ENCODE assay signal across 17 cellular contexts in genomic region chr3:131356006-131356405, GRCh38. TPM values are rescaled to one million over a fixed set of nuclear protein-coding genes. Genes with fewer than 3 reads are reported as not detected.
DNase-seq lines count a peak whose midpoint lies in the region; ATAC-seq, FAIRE-seq and TF ChIP-seq lines count a peak whose summit lies in the region.
"Had no signal": no experiment of that assay in that cellular context is flagged by ENCODE, and none has a peak within 500 bp of the region (broad histone marks: within the 10 kb centered on the region; RNA-seq: fewer than 3 reads in every experiment).

No MANE protein-coding gene starts in this region.

- TF ChIP-seq CTCF in BJ (IDR thresholded peaks at IDR 0.05; ENCODE audit: insufficient read depth, low read depth, low read length) (no peak), keratinocyte (optimal IDR thresholded peaks at IDR 0.05 in 1 of 3, IDR thresholded peaks at IDR 0.05 in 1 of 3, conservative IDR thresholded peaks at IDR 0.05 in 1 of 3; ENCODE audit: extremely low read depth in 1 of 3, insufficient read depth in 2 of 3, low read length in 3 of 3) (no peak)

- dilution Hi-C loops in keratinocyte (cut with MboI; ENCODE audit: extremely low pct_ligation_motif_present, low sequenced_read_pairs) = no loop called here

- H3K9ac ChIP-seq in GM23248 (no peak overlapping the region), keratinocyte (ENCODE audit: control insufficient read depth, extremely low read depth, insufficient read depth, low read length) (no peak overlapping the region)

- H3K4me3 ChIP-seq in BJ (ENCODE audit: low read depth, low read length) (no peak overlapping the region), GM23248 (no peak overlapping the region), keratinocyte (ENCODE audit: control insufficient read depth in 2 of 3, extremely low read depth in 1 of 3, insufficient read depth in 2 of 3, low read depth in 1 of 3, low read length in 3 of 3) (no peak overlapping the region)
- H3K4me3 ChIP-seq: PC-9 had no signal

- DNase-seq in BJ (ENCODE audit: low read depth) (peak; percentile 49), GM23248 (peak; percentile 67), T1000 (lab: John Stamatoyannopoulos, UW) (peak; percentile 24), keratinocyte (ENCODE audit: low read depth, low spot score) (no peak)
- DNase-seq: CD4-positive, alpha-beta T cell; GDM1; NCI-H146; NCI-H2081; NCI-H510A; NCI-H774; PC-9 had no signal

- ATAC-seq in HG02884 (IDR thresholded peaks at IDR 0.05; ENCODE audit: unreplicated experiment) = no peak
- ATAC-seq in HG02642 (IDR thresholded peaks at IDR 0.05; ENCODE audit: poor library complexity, unreplicated experiment) = no peak
- ATAC-seq in GM21367 (IDR thresholded peaks at IDR 0.05; ENCODE audit: unreplicated experiment) = no peak
- ATAC-seq: Right ventricle myocardium inferior had no signal

- 0 out of 2 replicates have a peak, but pooled peaks cover 3% of the 10 kb centered on the region for H3F3A ChIP-seq in GM23248 (ENCODE audit: insufficient read depth)

- 55% methylated on average over 5 of the region's 5 CpGs for WGBS in GM23248 (ENCODE audit: low coverage in 1 of 2, low lambda C conversion rate in 2 of 2, missing lambda C conversion rate in 2 of 2), 2 experiments

- POLR2A ChIA-PET in BJ (lab: Charles Lee) = no interaction called here

- no peaks in the 10 kb centered on the region for H3K27me3 ChIP-seq in BJ (ENCODE audit: control insufficient read depth, insufficient read depth, low read length)
- no peaks in the 10 kb centered on the region for H3K27me3 ChIP-seq in GM23248 (replicated peaks; ENCODE audit: insufficient read depth)
- no peaks in the 10 kb centered on the region for H3K27me3 ChIP-seq in keratinocyte (ENCODE audit: control insufficient read depth, extremely low read depth, insufficient read depth, low read length)

- no peaks in the 10 kb centered on the region for H3K79me2 ChIP-seq in GM23248 (ENCODE audit: insufficient read depth)
- H3K79me2 ChIP-seq in keratinocyte (ENCODE audit: control insufficient read depth, insufficient read depth, low read length) = no peaks in the 10 kb centered on the region

- no peaks in the 10 kb centered on the region for H3K36me3 ChIP-seq in BJ (ENCODE audit: control insufficient read depth, insufficient read depth, low read length)
- no peaks in the 10 kb centered on the region for H3K36me3 ChIP-seq in GM23248 (ENCODE audit: low read depth)
- no peaks in the 10 kb centered on the region for H3K36me3 ChIP-seq in keratinocyte (ENCODE audit: control insufficient read depth in 2 of 2, extremely low read depth in 1 of 2, insufficient read depth in 2 of 2, low read length in 2 of 2)

- H2AFZ ChIP-seq in GM23248 = 0 out of 2 replicates have a peak overlapping the region, but pooled peaks have one; percentile 36
- H2AFZ ChIP-seq in keratinocyte (ENCODE audit: control insufficient read depth, low read length) = no peak overlapping the region
- H2AFZ ChIP-seq: PC-9 had no signal

- H3K4me2 ChIP-seq in GM23248 (ENCODE audit: unreplicated experiment) (no peak overlapping the region), keratinocyte (ENCODE audit: control insufficient read depth, extremely low read depth, insufficient read depth, low read depth, low read length) (no peak overlapping the region)
- H3K4me2 ChIP-seq: PC-9 had no signal

- H3K9me2 ChIP-seq in GM23248 (ENCODE audit: insufficient read depth) = no peaks in the 10 kb centered on the region

- H3K9me1 ChIP-seq in keratinocyte (ENCODE audit: control insufficient read depth, extremely low read depth, insufficient read depth, low read length) = no peaks in the 10 kb centered on the region

- no peaks in the 10 kb centered on the region for H3K9me3 ChIP-seq in GM23248 (ENCODE audit: low read depth)
- H3K9me3 ChIP-seq in keratinocyte (ENCODE audit: control insufficient read depth, low read depth, low read length) = no peaks in the 10 kb centered on the region

- CTCF ChIA-PET in BJ (lab: Yijun Ruan, JAX) = no interaction called here

- H4K20me1 ChIP-seq in GM23248 (ENCODE audit: insufficient read depth) = no peaks in the 10 kb centered on the region
- H4K20me1 ChIP-seq in keratinocyte (ENCODE audit: control insufficient read depth, extremely low read depth, insufficient read depth, low read length) = no peaks in the 10 kb centered on the region

- H3K4me1 ChIP-seq in GM23248 (ENCODE audit: insufficient read depth) (peaks cover 10% of the 10 kb centered on the region), keratinocyte (ENCODE audit: control insufficient read depth, extremely low read depth, insufficient read depth, low read length) (peaks cover 4% of the 10 kb centered on the region)

- FAIRE-seq in keratinocyte (lab: Jason Lieb, UNC) = peak; percentile 26
- FAIRE-seq: GM12892, H54 had no signal

- H3K27ac ChIP-seq in GM23248 (no peak overlapping the region), keratinocyte (ENCODE audit: control insufficient read depth, insufficient read depth, low read length) (no peak overlapping the region)
- H3K27ac ChIP-seq: PC-9 had no signal

- in situ Hi-C loops in GM23248 (cut with MboI) = no loop called here

RNA-seq across cellular contexts. Expression of gene NUDT16, which starts 25.6 kb away (rescaled TPM):
- polyA plus RNA-seq in BJ (2011; rRNA removed) (5.4 and 6.6 TPM in 2 replicates), GM23248 (2016; fragmentation: Nextera tagmentation; extraction: Ambion mirVana) (11.7 TPM in 2 replicates), keratinocyte (3.6 to 6.9 TPM (median 6.4 TPM) in 3 replicates)
- polyA minus RNA-seq in BJ (2011; rRNA and poly(A)+ RNA removed) = 4.1 and 4.3 TPM in 2 replicates
- total RNA-seq in GM23248 (2014; rRNA removed; shearing (Covaris generic)) = 10.5 and 14.4 TPM in 2 replicates
- 6.9 TPM for polyA plus RNA-seq in keratinocyte (2011; ENCODE audit: low read depth)
- polyA plus RNA-seq in keratinocyte (2011; cell fraction: cytosol; rRNA removed) = 6.2 and 6.6 TPM in 2 replicates
- 11.2 and 11.7 TPM in 2 replicates for polyA plus RNA-seq in keratinocyte (2011; cell fraction: nucleus; rRNA removed)
- polyA plus RNA-seq in keratinocyte (2012; ENCODE audit: low replicate concordance) = 6.1 and 9.8 TPM in 2 replicates
- polyA minus RNA-seq in keratinocyte = 4.0 to 4.3 TPM (median 4.0 TPM) in 3 replicates
- polyA minus RNA-seq in keratinocyte (2011; cell fraction: cytosol; rRNA and poly(A)+ RNA removed) = 10.6 TPM
- polyA minus RNA-seq in keratinocyte (2011; cell fraction: nucleus; rRNA and poly(A)+ RNA removed) = 4.6 and 5.9 TPM in 2 replicates
